In genomic region chr1:234579967-234580366, GRCh38 we compare ENCODE assay signal across 1 cellular context.
TF ChIP-seq lines count a peak whose summit lies in the region.

No MANE protein-coding gene starts in this region.

TF ChIP-seq in H1, 55 proteins besides CTCF, POLR2A, EP300 and RAD21 (continued from another document):
- TF ChIP-seq CBX5 (IDR thresholded peaks at IDR 0.05; ENCODE audit: low read depth, low read length): no peak
- no peak for TF ChIP-seq RXRA (IDR thresholded peaks at IDR 0.05; ENCODE audit: insufficient read depth, low read depth, low read length)
- TF ChIP-seq YY1 (IDR thresholded peaks at IDR 0.05; ENCODE audit: low read depth, low read length): no peak
- TF ChIP-seq JUN (IDR thresholded peaks at IDR 0.05; ENCODE audit: low read depth, low read length): no peak
- TF ChIP-seq CHD1 (IDR thresholded peaks at IDR 0.05; ENCODE audit: low read depth, low read length): no peak
- TF ChIP-seq SAP30 (IDR thresholded peaks at IDR 0.05; ENCODE audit: insufficient read depth, insufficient replicate concordance, low read length): no peak
